ENCODE assay signal across 24 cellular contexts in the genomic region with DNA sequence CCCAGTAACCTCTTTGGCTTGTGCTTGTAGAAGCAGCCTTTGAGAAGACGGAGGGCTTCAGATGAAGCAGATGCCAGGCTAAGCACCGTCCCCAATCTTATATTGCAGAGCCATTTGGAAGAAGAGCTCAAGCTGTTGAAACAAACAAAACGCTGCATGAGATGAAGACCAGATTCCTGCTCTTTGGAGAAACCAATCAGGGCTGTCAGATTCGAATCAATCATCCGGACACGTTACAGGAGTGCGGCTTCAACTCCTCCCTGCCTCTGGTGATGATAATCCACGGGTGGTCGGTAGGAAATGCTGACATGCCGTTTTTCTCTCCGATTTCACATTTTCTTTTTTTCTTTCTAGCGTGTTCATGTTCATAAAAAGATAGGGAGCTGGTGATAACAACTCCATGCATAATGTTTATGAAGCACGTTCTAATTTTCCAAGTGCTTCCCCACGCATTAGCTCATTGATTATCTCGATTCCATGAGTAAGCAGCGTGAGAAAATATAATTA.
"Had no signal": no experiment of that assay in that cellular context is flagged by ENCODE, and none has a peak within 500 bp of the region (broad histone marks: within the 10 kb centered on the region; RNA-seq: fewer than 3 reads in every experiment).

No MANE protein-coding gene starts in this region.

- H2AFZ ChIP-seq: neural progenitor cell, parathyroid adenoma had no signal

- H3K4me1 Mint-ChIP-seq: stimulated activated naive CD8-positive, alpha-beta T cell treated with anti-CD3 and anti-CD28 coated beads, Interleukin-15, amount 100 ng/mL, for 72 hours had no signal

- H3K9ac ChIP-seq: neural progenitor cell, parathyroid adenoma had no signal

- H3K4me2 ChIP-seq: neural progenitor cell had no signal

- H3K9me3 Mint-ChIP-seq: dendritic cell treated with granulocyte-macrophage colony-stimulating factor and Interleukin-4, amounts not matched to agents 40 ng/mL and 50 ng/mL, for 4 days; endodermal cell; nephron; neural progenitor cell; stimulated activated naive CD8-positive, alpha-beta T cell treated with anti-CD3 and anti-CD28 coated beads, Interleukin-15, amount 100 ng/mL, for 72 hours had no signal

- H3K27me3 ChIP-seq: colonic mucosa, gastrocnemius medialis, neural progenitor cell, right atrium auricular region, suprapubic skin, upper lobe of left lung had no signal

- H3K36me3 Mint-ChIP-seq: neural progenitor cell had no signal

- H3K4me3 ChIP-seq: colonic mucosa, gastrocnemius medialis, neural progenitor cell, right atrium auricular region, skin epidermis, suprapubic skin, upper lobe of left lung had no signal

- H3K9me3 ChIP-seq: colonic mucosa, gastrocnemius medialis, right atrium auricular region, suprapubic skin, upper lobe of left lung had no signal

- H3K4me3 Mint-ChIP-seq: dendritic cell treated with granulocyte-macrophage colony-stimulating factor and Interleukin-4, amounts not matched to agents 40 ng/mL and 50 ng/mL, for 4 days; endodermal cell; naive thymus-derived CD4-positive, alpha-beta T cell; nephron; neural progenitor cell; stimulated activated naive CD8-positive, alpha-beta T cell treated with anti-CD3 and anti-CD28 coated beads, Interleukin-15, amount 100 ng/mL, for 72 hours had no signal

- H3K36me3 ChIP-seq: colonic mucosa, gastrocnemius medialis, neural progenitor cell, right atrium auricular region, suprapubic skin, upper lobe of left lung had no signal

- DNase-seq: colonic mucosa; effector CD8-positive, alpha-beta T cell; foreskin fibroblast; gastrocnemius medialis; kidney; mesenchymal stem cell; midbrain; naive thymus-derived CD4-positive, alpha-beta T cell; stimulated activated CD4-positive, alpha-beta T cell treated with anti-CD3 and anti-CD28 coated beads, Interleukin-15, amount 100 ng/mL, for 24 hours; stimulated activated CD4-positive, alpha-beta T cell treated with anti-CD3 and anti-CD28 coated beads, Interleukin-4, amount 100 ng/mL, for 1 hour; stimulated activated CD8-positive, alpha-beta memory T cell treated with anti-CD3 and anti-CD28 coated beads, Interleukin-4, amount 100 ng/mL, for 48 hours; stimulated activated naive CD4-positive, alpha-beta T cell; stimulated activated naive CD8-positive, alpha-beta T cell treated with anti-CD3 and anti-CD28 coated beads, Interleukin-15, amount 100 ng/mL, for 72 hours; upper lobe of left lung had no signal

- H3K79me2 ChIP-seq: parathyroid adenoma had no signal

- H3K4me1 ChIP-seq: neural progenitor cell, parathyroid adenoma, right atrium auricular region, suprapubic skin, upper lobe of left lung had no signal

- H3K27me3 Mint-ChIP-seq: stimulated activated naive CD8-positive, alpha-beta T cell treated with anti-CD3 and anti-CD28 coated beads, Interleukin-15, amount 100 ng/mL, for 72 hours had no signal

- H3K27ac Mint-ChIP-seq: dendritic cell treated with granulocyte-macrophage colony-stimulating factor and Interleukin-4, amounts not matched to agents 40 ng/mL and 50 ng/mL, for 4 days; endodermal cell; nephron; neural progenitor cell; progenitor cell of endocrine pancreas had no signal

- H3K27ac ChIP-seq: colonic mucosa, epithelial cell of prostate, gastrocnemius medialis, neural progenitor cell, parathyroid adenoma, right atrium auricular region, skin epidermis, suprapubic skin, upper lobe of left lung had no signal
